ENCODE assay signal across 11 cellular contexts in the genomic region with DNA sequence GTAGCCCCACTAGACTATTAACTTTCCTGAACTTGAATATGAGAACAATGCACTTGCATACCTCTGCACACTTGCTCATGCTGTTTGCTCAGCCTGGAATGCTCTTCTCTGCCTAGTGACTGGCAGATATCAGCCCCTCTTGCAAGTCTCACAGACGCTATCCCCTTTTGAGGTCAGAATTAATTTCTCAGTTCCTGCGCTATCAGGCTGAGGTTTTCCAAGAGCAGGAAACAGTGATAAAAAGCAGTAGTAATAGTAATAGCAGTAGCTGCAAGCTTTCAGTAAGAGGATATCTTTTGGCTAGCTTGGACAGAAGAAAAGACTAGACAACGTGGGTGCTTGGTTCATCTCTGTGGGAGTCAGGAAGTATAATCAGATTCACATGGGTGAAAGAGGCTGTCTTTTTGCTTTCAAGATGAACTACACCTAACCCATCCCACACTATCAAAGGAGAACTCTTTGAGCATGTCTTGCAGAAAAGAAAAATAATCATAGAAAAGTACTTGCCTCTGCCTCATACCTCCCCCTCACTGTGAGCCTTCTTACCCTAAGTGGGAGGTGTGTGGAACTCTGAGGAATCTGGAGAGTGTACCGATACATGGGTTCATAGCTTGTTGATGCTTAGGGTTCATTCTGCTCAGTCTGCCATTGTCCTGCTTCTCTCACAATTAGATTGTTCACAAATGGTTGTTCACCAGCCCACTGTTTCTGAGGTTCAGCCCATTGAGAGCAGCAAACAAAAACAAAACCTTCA.
A peak's percentile ranks its signal among the peaks of the same experiment; 100 is the strongest.
DNase-seq lines count a peak whose midpoint lies in the region; ATAC-seq and TF ChIP-seq lines count a peak whose summit lies in the region.
"Had no signal": no experiment of that assay in that cellular context is flagged by ENCODE, and none has a peak within 500 bp of the region (broad histone marks: within the 10 kb centered on the region; RNA-seq: fewer than 3 reads in every experiment).

No MANE protein-coding gene starts in this region.

- ATAC-seq in GM19351 (IDR thresholded peaks at IDR 0.05; ENCODE audit: unreplicated experiment) (peak; percentile 68), HG03521 (IDR thresholded peaks at IDR 0.05; ENCODE audit: unreplicated experiment) (peak; percentile 44), GM19328 (IDR thresholded peaks at IDR 0.05; ENCODE audit: unreplicated experiment) (no peak), GM18873 (IDR thresholded peaks at IDR 0.05; ENCODE audit: low FRiP score, unreplicated experiment) (no peak)
- ATAC-seq: WTC11 had no signal

- TF ChIP-seq CTCF in GM10266 (IDR thresholded peaks at IDR 0.05; ENCODE audit: control insufficient read depth, insufficient read depth, low read depth, missing control alignments), result no peak

- DNase-seq in GM10266 (ENCODE audit: extremely low spot score), result peak; percentile 9
- peak; percentile 60 for DNase-seq in islet precursor cell
- no peak for DNase-seq in SIG-M5 (lab: John Stamatoyannopoulos, UW)
- no peak for DNase-seq in COR-L47 (lab: John Stamatoyannopoulos, UW)
- DNase-seq: DMS53, KG1 had no signal

Comparison
In these comparisons a context has a peak if more than half of its experiments do, and no peak if none do; other contexts are left out.
1. DNase-seq: peak in GM10266 (single experiment) and islet precursor cell (single experiment); none in SIG-M5 (single experiment) and COR-L47 (single experiment).
2. ATAC-seq: peak in GM19351 (single experiment) and HG03521 (single experiment); none in GM19328 (single experiment) and GM18873 (single experiment).